ENCODE assay signal across 8 cellular contexts in the genomic region with DNA sequence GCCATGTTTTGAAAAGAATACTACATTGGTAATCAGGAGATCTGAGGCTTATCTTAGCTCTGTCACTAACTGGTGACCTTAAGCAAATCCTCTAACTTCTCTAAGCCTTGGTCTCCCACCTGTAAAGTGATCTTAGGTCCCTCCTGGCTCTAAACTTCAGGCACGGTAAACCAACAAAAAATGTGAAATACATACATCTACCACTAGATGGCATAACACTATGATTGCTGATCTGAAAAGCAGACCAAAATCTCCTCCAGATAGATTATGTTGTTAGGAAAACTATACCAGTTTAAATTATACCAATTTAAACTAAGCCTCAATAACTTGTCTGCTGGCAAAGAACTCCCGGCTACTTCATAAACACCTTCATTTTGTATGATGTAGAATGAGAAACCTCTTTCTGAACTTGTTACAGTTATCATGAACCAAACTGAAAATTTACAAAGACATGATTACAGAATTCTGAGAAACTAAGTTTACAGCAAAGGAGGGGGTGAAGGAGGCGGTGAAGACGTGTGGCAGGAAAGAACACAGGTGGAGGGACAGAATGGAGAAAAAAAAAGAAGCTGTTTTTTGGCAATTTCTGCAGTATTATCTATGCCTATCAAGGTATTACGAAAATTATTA.
A peak's percentile ranks its signal among the peaks of the same experiment; 100 is the strongest.
DNase-seq lines count a peak whose midpoint lies in the region; ATAC-seq and TF ChIP-seq lines count a peak whose summit lies in the region.

No MANE protein-coding gene starts in this region.

- H3K9me3 Mint-ChIP-seq in naive thymus-derived CD8-positive, alpha-beta T cell, result peaks cover 0 to 18% (median 8%) of the 10 kb centered on the region in 9 donors

- peaks cover 0 to 1% (median 0%) of the 10 kb centered on the region in 4 donors for H3K4me1 Mint-ChIP-seq in naive thymus-derived CD8-positive, alpha-beta T cell

- no peak overlapping the region for H3K4me3 Mint-ChIP-seq in naive thymus-derived CD8-positive, alpha-beta T cell

- H3K4me1 ChIP-seq in RWPE2 (ENCODE audit: insufficient read depth, poor library complexity, severe bottlenecking), result peaks cover 12% of the 10 kb centered on the region

- DNase-seq in activated CD4-positive, CD25-positive, alpha-beta regulatory T cell (lab: John Stamatoyannopoulos, UW), result no peak
- DNase-seq in RWPE2 (ENCODE audit: low spot score), result no peak
- DNase-seq in naive thymus-derived CD8-positive, alpha-beta T cell, result peak in 3 of 10 donors; percentile 58
- DNase-seq in T1000 (lab: John Stamatoyannopoulos, UW), result no peak

- ATAC-seq in activated CD4-positive, CD25-positive, alpha-beta regulatory T cell treated with anti-CD3 and anti-CD28 coated beads, Interleukin-2, amount 50 U/mL, for 24 hours, result peak; percentile 51 to 58
- ATAC-seq in RWPE2 (ENCODE audit: low read depth) (peak; percentile 61), esophagus mucosa (peak; percentile 58), GM18505 (IDR thresholded peaks at IDR 0.05; ENCODE audit: unreplicated experiment) (no peak)
- peak; percentile 57 to 68 for ATAC-seq in naive thymus-derived CD8-positive, alpha-beta T cell

- H3K27ac ChIP-seq in RWPE2 (ENCODE audit: poor library complexity, severe bottlenecking), result no peak overlapping the region

- H3K27me3 ChIP-seq in RWPE2 (ENCODE audit: insufficient read depth, poor library complexity, severe bottlenecking), result no peaks in the 10 kb centered on the region

- POLR2A ChIA-PET in naive thymus-derived CD8-positive, alpha-beta T cell (lab: Charles Lee), result interaction anchor here (2.9 kb wide), 1 partner anchor 99 kb away, joined by 18 read pairs; no protein-coding TSS in a partner anchor

- no peak overlapping the region for H3K4me3 ChIP-seq in RWPE2 (ENCODE audit: severe bottlenecking)

- peaks cover 0 to 9% (median 3%) of the 10 kb centered on the region in 3 donors for H3K36me3 Mint-ChIP-seq in naive thymus-derived CD8-positive, alpha-beta T cell

- TF ChIP-seq CTCF in LNCAP (IDR thresholded peaks at IDR 0.05) (peak; percentile 76), RWPE2 (IDR thresholded peaks at IDR 0.05; ENCODE audit: poor library complexity, severe bottlenecking) (peak; percentile 90)

- TF ChIP-seq POLR2A in GM18505 (IDR thresholded peaks at IDR 0.05; ENCODE audit: borderline replicate concordance, extremely low read depth, insufficient read depth, insufficient read length), result no peak

- no peaks in the 10 kb centered on the region for H3K36me3 ChIP-seq in RWPE2 (ENCODE audit: low read depth)

- no peak overlapping the region for H3K27ac Mint-ChIP-seq in naive thymus-derived CD8-positive, alpha-beta T cell

- no peaks in the 10 kb centered on the region for H3K27me3 Mint-ChIP-seq in naive thymus-derived CD8-positive, alpha-beta T cell

- peaks cover 12% of the 10 kb centered on the region for H3K9me3 ChIP-seq in RWPE2 (ENCODE audit: severe bottlenecking)
